13 cellular contexts compared by ENCODE assay signal in the genomic region with DNA sequence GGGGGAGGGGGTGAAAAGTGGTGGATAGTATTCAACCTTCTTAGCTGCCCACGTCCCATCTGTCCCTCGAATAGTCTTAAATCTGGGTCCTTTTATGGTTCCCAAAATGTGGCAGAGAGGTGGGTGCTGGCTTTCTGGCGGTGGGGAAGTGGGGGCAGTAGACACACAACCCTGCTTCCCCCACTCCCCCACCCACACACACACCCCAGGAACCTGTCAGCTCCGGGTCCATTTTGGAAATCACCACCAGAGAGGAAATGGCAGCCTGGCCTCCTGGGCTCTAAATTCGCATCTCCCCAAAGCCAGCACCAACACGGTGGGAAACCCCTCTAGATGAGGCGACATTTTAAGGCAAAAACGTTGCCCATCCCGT. TPM values are rescaled to one million over a fixed set of nuclear protein-coding genes. Genes with fewer than 3 reads are reported as not detected.
A peak's percentile ranks its signal among the peaks of the same experiment; 100 is the strongest.
DNase-seq lines count a peak whose midpoint lies in the region; ATAC-seq and TF ChIP-seq lines count a peak whose summit lies in the region.
"Had no signal": no experiment of that assay in that cellular context is flagged by ENCODE, and none has a peak within 500 bp of the region (broad histone marks: within the 10 kb centered on the region; RNA-seq: fewer than 3 reads in every experiment).

No MANE protein-coding gene starts in this region.

- no peak overlapping the region for H3K27ac Mint-ChIP-seq in activated T-cell treated with anti-CD3 and anti-CD28 coated beads, Interleukin-2, amount 50 U/mL, for 24 hours
- no peak overlapping the region for H3K27ac Mint-ChIP-seq in stimulated activated effector memory CD8-positive, alpha-beta T cell treated with anti-CD3 and anti-CD28 coated beads, Interleukin-12 subunit alpha, Interleukin-12 subunit beta, amount 100 ng/mL, for 72 hours

- H3K79me2 ChIP-seq in OCI-LY7 (ENCODE audit: insufficient read depth, low read depth, low read length) = no peaks in the 10 kb centered on the region
- no peaks in the 10 kb centered on the region for H3K79me2 ChIP-seq in hepatocyte

- H3K27me3 ChIP-seq in hepatocyte (peaks cover 37% of the 10 kb centered on the region), stomach (peaks cover 14 to 74% (median 30%) of the 10 kb centered on the region in 3 donors), right lobe of liver (peaks cover 0 to 5% of the 10 kb centered on the region in 2 donors)

- H3K4me1 ChIP-seq in OCI-LY7 (ENCODE audit: insufficient read depth, low read length, poor library complexity, severe bottlenecking) (peaks cover 40% of the 10 kb centered on the region), hepatocyte (ENCODE audit: insufficient read depth) (no peaks in the 10 kb centered on the region), stomach (peaks cover 13 to 31% (median 21%) of the 10 kb centered on the region in 4 donors), right lobe of liver (no peaks in the 10 kb centered on the region)

- CTCF ChIA-PET in OCI-LY7 (lab: Charles Lee; ENCODE audit: unreplicated experiment) = no interaction called here

- no peak for TF ChIP-seq EP300 in stomach (IDR thresholded peaks at IDR 0.05)

- no peak overlapping the region for H3K27ac ChIP-seq in OCI-LY7 (ENCODE audit: low read depth, low read length, poor library complexity, severe bottlenecking)
- no peak overlapping the region for H3K27ac ChIP-seq in hepatocyte
- no peak overlapping the region for H3K27ac ChIP-seq in stomach
- no peak overlapping the region for H3K27ac ChIP-seq in right lobe of liver
- H3K27ac ChIP-seq: epithelial cell of prostate had no signal

- TF ChIP-seq POLR2A in stomach (IDR thresholded peaks at IDR 0.05) = no peak
- no peak for TF ChIP-seq POLR2A in right lobe of liver (IDR thresholded peaks at IDR 0.05)

- 34% methylated on average over 6 of the region's 9 CpGs for WGBS in hepatocyte (ENCODE audit: low lambda C conversion rate, missing lambda C conversion rate)
- WGBS in stomach, 5 donors = 26 to 46% (median 31%) methylated on average over 4 to 9 of the region's 9 CpGs
- WGBS in right lobe of liver (ENCODE audit: insufficient coverage, low coverage, low lambda C conversion rate, missing lambda C conversion rate) = 33% methylated on average over 5 of the region's 9 CpGs

- peak overlapping the region; percentile 66; the same call in 1 of the 2 replicates for H3K4me2 ChIP-seq in OCI-LY7 (ENCODE audit: low read length)
- H3K4me2 ChIP-seq in hepatocyte = peak overlapping the region; percentile 90

- peaks cover 4% of the 10 kb centered on the region for H3K4me1 Mint-ChIP-seq in activated T-cell treated with anti-CD3 and anti-CD28 coated beads, Interleukin-2, amount 50 U/mL, for 24 hours (ENCODE audit: low read depth)
- H3K4me1 Mint-ChIP-seq in stimulated activated effector memory CD8-positive, alpha-beta T cell treated with anti-CD3 and anti-CD28 coated beads, Interleukin-12 subunit alpha, Interleukin-12 subunit beta, amount 100 ng/mL, for 72 hours = no peaks in the 10 kb centered on the region
- H3K4me1 Mint-ChIP-seq: neural crest cell had no signal

- H4K20me1 ChIP-seq in OCI-LY7 (ENCODE audit: insufficient read depth, low read length) (no peaks in the 10 kb centered on the region), hepatocyte (ENCODE audit: insufficient read depth, poor library complexity, severe bottlenecking) (no peaks in the 10 kb centered on the region)

- H3K36me3 Mint-ChIP-seq in activated T-cell treated with anti-CD3 and anti-CD28 coated beads, Interleukin-2, amount 50 U/mL, for 24 hours (ENCODE audit: low read depth) = no peaks in the 10 kb centered on the region
- no peaks in the 10 kb centered on the region for H3K36me3 Mint-ChIP-seq in stimulated activated effector memory CD8-positive, alpha-beta T cell treated with anti-CD3 and anti-CD28 coated beads, Interleukin-12 subunit alpha, Interleukin-12 subunit beta, amount 100 ng/mL, for 72 hours

- POLR2A ChIA-PET in OCI-LY7 (lab: Charles Lee) = no interaction called here

- H2AFZ ChIP-seq in OCI-LY7 (ENCODE audit: low read length) = no peak overlapping the region
- no peak overlapping the region for H2AFZ ChIP-seq in hepatocyte

- H3K9me3 Mint-ChIP-seq in activated T-cell treated with anti-CD3 and anti-CD28 coated beads, Interleukin-2, amount 50 U/mL, for 24 hours = no peaks in the 10 kb centered on the region
- no peaks in the 10 kb centered on the region for H3K9me3 Mint-ChIP-seq in stimulated activated effector memory CD8-positive, alpha-beta T cell treated with anti-CD3 and anti-CD28 coated beads, Interleukin-12 subunit alpha, Interleukin-12 subunit beta, amount 100 ng/mL, for 72 hours
- H3K9me3 Mint-ChIP-seq: neural crest cell had no signal

- no TSS peak for BruUV-seq in OCI-LY7 (replicated peaks; lab: Mats Ljungman, UMichigan)

- H3K9me2 ChIP-seq in OCI-LY7 (ENCODE audit: insufficient read depth, low read length) (no peaks in the 10 kb centered on the region), hepatocyte (replicated peaks; ENCODE audit: insufficient read depth) (no peaks in the 10 kb centered on the region)

- TF ChIP-seq CTCF in OCI-LY7 (conservative IDR thresholded peaks at IDR 0.05; ENCODE audit: low read length) = no peak
- no peak for TF ChIP-seq CTCF in hepatocyte (IDR thresholded peaks at IDR 0.05; ENCODE audit: poor library complexity)
- no peak for TF ChIP-seq CTCF in stomach (IDR thresholded peaks at IDR 0.05)
- no peak for TF ChIP-seq CTCF in right lobe of liver (IDR thresholded peaks at IDR 0.05)

- DNase-seq in activated T-cell treated with anti-CD3 and anti-CD28 coated beads, Interleukin-2, amount 50 U/mL, for 24 hours = no peak
- DNase-seq in activated T-cell treated with anti-CD3 and anti-CD28 coated beads for 4 hours (no peak), OCI-LY7 (ENCODE audit: low spot score) (no peak), hepatocyte (ENCODE audit: low spot score) (no peak), stomach (no peak), right lobe of liver (no peak), NCI-H1092 (lab: John Stamatoyannopoulos, UW) (no peak)
- DNase-seq in stimulated activated effector memory CD8-positive, alpha-beta T cell treated with anti-CD3 and anti-CD28 coated beads, Interleukin-12 subunit alpha, Interleukin-12 subunit beta, amount 100 ng/mL, for 72 hours (ENCODE audit: low spot score in 2 of 2) = no peak
- DNase-seq: activated CD4-positive, alpha-beta T cell treated with anti-CD3 and anti-CD28 coated beads, Interleukin-2, amount 50 U/mL, for 4 hours had no signal

- peaks cover 38% of the 10 kb centered on the region for H3K27me3 Mint-ChIP-seq in activated T-cell treated with anti-CD3 and anti-CD28 coated beads, Interleukin-2, amount 50 U/mL, for 24 hours

- no peak for ATAC-seq in stimulated activated effector memory CD8-positive, alpha-beta T cell treated with anti-CD3 and anti-CD28 coated beads, Interleukin-12 subunit alpha, Interleukin-12 subunit beta, amount 100 ng/mL, for 72 hours
- ATAC-seq in right lobe of liver = no peak

- no peaks in the 10 kb centered on the region for H3K9me3 ChIP-seq in OCI-LY7 (ENCODE audit: low read length)
- H3K9me3 ChIP-seq in hepatocyte (ENCODE audit: low read depth) = no peaks in the 10 kb centered on the region
- H3K9me3 ChIP-seq in stomach = no peaks in the 10 kb centered on the region
- no peaks in the 10 kb centered on the region for H3K9me3 ChIP-seq in right lobe of liver
- H3K9me3 ChIP-seq: HAP-1 had no signal

- H3K36me3 ChIP-seq in OCI-LY7 (ENCODE audit: insufficient read depth, low read length) (no peaks in the 10 kb centered on the region), hepatocyte (replicated peaks; ENCODE audit: insufficient read depth, low read depth) (no peaks in the 10 kb centered on the region), stomach (no peaks in the 10 kb centered on the region), right lobe of liver (no peaks in the 10 kb centered on the region)
- H3K36me3 ChIP-seq: HAP-1 had no signal

- peak overlapping the region; percentile 18 for H3K4me3 Mint-ChIP-seq in activated T-cell treated with anti-CD3 and anti-CD28 coated beads, Interleukin-2, amount 50 U/mL, for 24 hours
- peak overlapping the region; percentile 71 for H3K4me3 Mint-ChIP-seq in stimulated activated effector memory CD8-positive, alpha-beta T cell treated with anti-CD3 and anti-CD28 coated beads, Interleukin-12 subunit alpha, Interleukin-12 subunit beta, amount 100 ng/mL, for 72 hours
- H3K4me3 Mint-ChIP-seq: neural crest cell had no signal

- no peak overlapping the region for H3K4me3 ChIP-seq in OCI-LY7 (ENCODE audit: low read depth, low read length, poor library complexity, severe bottlenecking)
- H3K4me3 ChIP-seq in hepatocyte = no peak overlapping the region
- peak overlapping the region in 1 of 4 donors; percentile 57 for H3K4me3 ChIP-seq in stomach
- no peak overlapping the region for H3K4me3 ChIP-seq in right lobe of liver

- intact Hi-C loops in OCI-LY7 (cut with micrococcal nuclease; ENCODE audit: unreplicated experiment) = no loop called here
- intact Hi-C loops in stomach (cut with DNase I; ENCODE audit: low total_unique reads) = no loop called here
- intact Hi-C loops in right lobe of liver (cut with DNase I) = no loop called here

RNA-seq across cellular contexts. Expression of a gene that starts 0.8 kb away (rescaled TPM):
- 0.22 and 0.46 TPM in 2 replicates for total RNA-seq in OCI-LY7 (2014; rRNA removed; shearing (Covaris generic))
- total RNA-seq in OCI-LY7 (2022) (0.57 and 0.87 TPM in 2 replicates), hepatocyte (0.90 and 1.4 TPM in 2 replicates), stomach (1 to 10 TPM in 2 of 5 donors, under 1 TPM in 1, not detected in 2; 0.29 to 4.1 (median 1.8) TPM), right lobe of liver (not detected)
- polyA plus RNA-seq in hepatocyte (0.33 and 3.3 TPM in 2 replicates), stomach (under 1 TPM in 2 of 3 donors, not detected in 1; 0.37 to 0.63 TPM)
- total RNA-seq: NCI-H460 had no signal

RNA-seq across cellular contexts. Expression of a gene that starts 9.3 kb away (rescaled TPM):
- total RNA-seq in OCI-LY7 (2014; rRNA removed; shearing (Covaris generic)) = 43.4 and 50.4 TPM in 2 replicates
- total RNA-seq in OCI-LY7 (2022) (82.6 and 86.1 TPM in 2 replicates), hepatocyte (19.9 and 25.1 TPM in 2 replicates), stomach (10 to 100 TPM in 4 of 5 donors, 1 to 10 TPM in 1; 9.9 to 38.0 (median 23.5) TPM), right lobe of liver (10 to 100 TPM; 16.1 to 20.5 (median 18.6) TPM)
- polyA plus RNA-seq in hepatocyte (6.1 and 6.6 TPM in 2 replicates), stomach (1 to 10 TPM; 4.3 to 6.0 (median 4.7) TPM)
